ENCODE assay signal across 9 cellular contexts in genomic region chr4:85928775-85929585, GRCh38.
A peak's percentile ranks its signal among the peaks of the same experiment; 100 is the strongest.
DNase-seq lines count a peak whose midpoint lies in the region; ATAC-seq and FAIRE-seq lines count a peak whose summit lies in the region.
"Had no signal": no experiment of that assay in that cellular context is flagged by ENCODE, and none has a peak within 500 bp of the region (broad histone marks: within the 10 kb centered on the region; RNA-seq: fewer than 3 reads in every experiment).

No MANE protein-coding gene starts in this region.

- DNase-seq in A172 (ENCODE audit: low spot score) (peak; percentile 9), MV-4-11 (lab: John Stamatoyannopoulos, UW) (peak; percentile 79), inferior parietal cortex (ENCODE audit: extremely low spot score) (no peak), GOT3 (lab: John Stamatoyannopoulos, UW) (no peak), KG1 (lab: John Stamatoyannopoulos, UW) (no peak), HPDE6-E6E7 (ENCODE audit: extremely low spot score) (no peak)
- DNase-seq: CD4-positive, alpha-beta memory T cell had no signal

- FAIRE-seq in islet of Langerhans (lab: Jason Lieb, UNC) = peak; percentile 96

- peak; percentile 59 for ATAC-seq in GM21381 (IDR thresholded peaks at IDR 0.05; ENCODE audit: unreplicated experiment)

Comparison
In these comparisons a context has a peak if more than half of its experiments do, and no peak if none do; other contexts are left out.
1. DNase-seq: peak in A172 (single experiment) and MV-4-11 (single experiment); none in inferior parietal cortex (single experiment), GOT3 (single experiment), KG1 (single experiment) and HPDE6-E6E7 (single experiment).